In the genomic region with DNA sequence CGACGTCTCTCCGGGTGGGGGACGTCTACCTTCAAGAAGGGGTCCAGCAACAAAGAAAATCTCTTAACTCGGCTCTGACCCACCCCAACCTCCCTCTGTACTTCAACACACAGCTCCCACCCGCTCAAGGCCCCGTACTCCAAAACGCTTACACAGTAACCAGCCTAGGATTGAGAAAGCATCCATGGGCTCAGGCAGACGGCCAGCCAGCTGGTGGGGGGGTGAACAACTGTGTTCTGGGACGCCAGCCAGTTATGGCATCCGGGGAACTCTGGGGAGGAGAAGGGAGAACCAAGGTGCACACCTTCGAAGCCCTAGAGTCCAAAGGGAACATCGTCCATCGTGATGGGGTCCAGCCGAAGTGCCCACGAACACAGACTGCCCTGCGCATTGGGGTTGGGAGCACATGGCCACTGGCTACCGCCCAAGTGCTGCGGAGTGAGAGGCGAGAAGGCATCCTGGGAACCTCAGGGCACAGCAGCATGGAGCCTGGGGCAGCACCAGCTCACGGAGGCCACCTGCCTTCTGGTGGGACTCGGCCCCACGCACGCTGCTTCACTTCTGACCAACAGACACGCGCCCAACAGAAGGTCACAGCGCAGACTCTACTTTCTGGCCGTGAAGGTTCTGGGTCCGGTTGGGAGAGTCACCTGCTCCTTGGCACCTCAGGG, we compare ENCODE assay signal across 8 cellular contexts. TPM values are rescaled to one million over a fixed set of nuclear protein-coding genes. Genes with fewer than 3 reads are reported as not detected.
A peak's percentile ranks its signal among the peaks of the same experiment; 100 is the strongest.
DNase-seq lines count a peak whose midpoint lies in the region; ATAC-seq and TF ChIP-seq lines count a peak whose summit lies in the region.

No MANE protein-coding gene starts in this region.

- H3K9ac ChIP-seq in Karpas-422 (ENCODE audit: low read length): no peak overlapping the region

- TF ChIP-seq CTCF in AG09309 (IDR thresholded peaks at IDR 0.05; ENCODE audit: control insufficient read depth, insufficient read depth, low read depth, low read length, missing control alignments) (no peak), nephron (IDR thresholded peaks at IDR 0.05; ENCODE audit: unreplicated experiment in 3 of 3) (no peak)

- no peak overlapping the region for H2AFZ ChIP-seq in Karpas-422 (ENCODE audit: low read length)

- no peak overlapping the region for H3K27ac ChIP-seq in Karpas-422 (ENCODE audit: low read length)

- peaks cover 52% of the 10 kb centered on the region for H3K4me1 Mint-ChIP-seq in nephron
- H3K4me1 Mint-ChIP-seq in stimulated activated naive B cell treated with anti-CD40 and anti-IgM and Interleukin-4, amounts not matched to agents 10 μg/mL and 1 μg/mL and 100 μg/mL, for 72 hours: peaks cover 62 to 71% of the 10 kb centered on the region in 2 donors

- H3K9me3 Mint-ChIP-seq in nephron: no peaks in the 10 kb centered on the region
- H3K9me3 Mint-ChIP-seq in stimulated activated naive B cell treated with anti-CD40 and anti-IgM and Interleukin-4, amounts not matched to agents 10 μg/mL and 1 μg/mL and 100 μg/mL, for 72 hours: no peaks in the 10 kb centered on the region

- H3K4me1 ChIP-seq in Karpas-422 (ENCODE audit: low read length): no peaks in the 10 kb centered on the region

- H3K4me3 ChIP-seq in AG09309 (ENCODE audit: control insufficient read depth, low read depth, low read length) (no peak overlapping the region), Karpas-422 (ENCODE audit: low read length) (no peak overlapping the region)

- peaks cover 36% of the 10 kb centered on the region; the same call in 1 of the 2 replicates for H4K20me1 ChIP-seq in Karpas-422 (ENCODE audit: insufficient read depth, low read depth, low read length)

- H3K9me3 ChIP-seq in Karpas-422 (ENCODE audit: low read length): no peaks in the 10 kb centered on the region

- H3K4me2 ChIP-seq in Karpas-422 (ENCODE audit: low read depth, low read length, poor library complexity, severe bottlenecking): no peak overlapping the region

- H3K27ac Mint-ChIP-seq in nephron: peak overlapping the region; percentile 42 to 90 (median 74)
- H3K27ac Mint-ChIP-seq in stimulated activated naive B cell treated with anti-CD40 and anti-IgM and Interleukin-4, amounts not matched to agents 10 μg/mL and 1 μg/mL and 100 μg/mL, for 72 hours: no peak overlapping the region

- no peaks in the 10 kb centered on the region for H3K79me2 ChIP-seq in Karpas-422 (ENCODE audit: low read length)

- peaks cover 14% of the 10 kb centered on the region; the same call in 1 of the 2 replicates for H3K36me3 ChIP-seq in Karpas-422 (ENCODE audit: insufficient read depth, low read length)

- H3K9me2 ChIP-seq in Karpas-422 (replicated peaks; ENCODE audit: insufficient read depth, low read length): no peaks in the 10 kb centered on the region

- peak overlapping the region in 1 of 3 experiments; percentile 28 for H3K4me3 Mint-ChIP-seq in nephron
- no peak overlapping the region for H3K4me3 Mint-ChIP-seq in stimulated activated naive B cell treated with anti-CD40 and anti-IgM and Interleukin-4, amounts not matched to agents 10 μg/mL and 1 μg/mL and 100 μg/mL, for 72 hours

- DNase-seq in AG09309 (ENCODE audit: low read depth): peak; percentile 58
- peak; percentile 40 for DNase-seq in NCI-H446 treated with DMSO at 0.1 percent for 48 hours (lab: John Stamatoyannopoulos, UW)
- DNase-seq in epidermal melanocyte (ENCODE audit: insufficient read length, low spot score): peak; percentile 73
- DNase-seq in stimulated activated naive B cell treated with anti-CD40 and anti-IgM and Interleukin-4, amounts not matched to agents 10 μg/mL and 1 μg/mL and 100 μg/mL, for 72 hours: no peak
- DNase-seq in Karpas-422: no peak
- DNase-seq in RPMI8226: no peak

- peaks cover 5% of the 10 kb centered on the region for H3K27me3 Mint-ChIP-seq in nephron (ENCODE audit: low read depth)
- no peaks in the 10 kb centered on the region for H3K27me3 Mint-ChIP-seq in stimulated activated naive B cell treated with anti-CD40 and anti-IgM and Interleukin-4, amounts not matched to agents 10 μg/mL and 1 μg/mL and 100 μg/mL, for 72 hours

- peaks cover 41% of the 10 kb centered on the region for H3K36me3 Mint-ChIP-seq in nephron (ENCODE audit: low read depth)
- H3K36me3 Mint-ChIP-seq in stimulated activated naive B cell treated with anti-CD40 and anti-IgM and Interleukin-4, amounts not matched to agents 10 μg/mL and 1 μg/mL and 100 μg/mL, for 72 hours: peaks cover 51 to 63% of the 10 kb centered on the region in 2 donors

- ATAC-seq in stimulated activated naive B cell treated with anti-CD40 and anti-IgM and Interleukin-4, amounts not matched to agents 10 μg/mL and 1 μg/mL and 100 μg/mL, for 72 hours (replicated peaks): no peak
- no peak for ATAC-seq in HG03520 (IDR thresholded peaks at IDR 0.05; ENCODE audit: unreplicated experiment)

- no peaks in the 10 kb centered on the region for H3K27me3 ChIP-seq in Karpas-422 (ENCODE audit: low read length)

RNA-seq across cellular contexts. Expression of a gene that starts 14.3 kb away (rescaled TPM):
- 0.67 and 6.0 TPM in 2 replicates for total RNA-seq in Karpas-422 (2014; rRNA removed; shearing (Covaris generic); ENCODE audit: low replicate concordance)

RNA-seq across cellular contexts. Expression of a gene that starts 30.4 kb away (rescaled TPM):
- 27.1 and 30.6 TPM in 2 replicates for total RNA-seq in Karpas-422 (2014; rRNA removed; shearing (Covaris generic); ENCODE audit: low replicate concordance)

RNA-seq across cellular contexts. Expression of a gene that starts 30.5 kb away (rescaled TPM):
- 31.3 and 37.4 TPM in 2 replicates for total RNA-seq in Karpas-422 (2014; rRNA removed; shearing (Covaris generic); ENCODE audit: low replicate concordance)

Comparison
In these comparisons a context has a peak if more than half of its experiments do, and no peak if none do; other contexts are left out.
1. DNase-seq: peak in AG09309 (single experiment), NCI-H446 treated with DMSO at 0.1 percent for 48 hours (single experiment) and epidermal melanocyte (single experiment); none in stimulated activated naive B cell treated with anti-CD40 and anti-IgM and Interleukin-4, amounts not matched to agents 10 μg/mL and 1 μg/mL and 100 μg/mL, for 72 hours (single experiment), Karpas-422 (single experiment) and RPMI8226 (single experiment).